Comparison of ENCODE assay signal across 11 cellular contexts in genomic region chr2:234290196-234290595, GRCh38.
DNase-seq lines count a peak whose midpoint lies in the region; ATAC-seq and TF ChIP-seq lines count a peak whose summit lies in the region.
"Had no signal": no experiment of that assay in that cellular context is flagged by ENCODE, and none has a peak within 500 bp of the region (broad histone marks: within the 10 kb centered on the region; RNA-seq: fewer than 3 reads in every experiment).

No MANE protein-coding gene starts in this region.

- TF ChIP-seq CTCF in AG04450 (IDR thresholded peaks at IDR 0.05; ENCODE audit: low read depth, low read length) (no peak), BE2C (IDR thresholded peaks at IDR 0.05; ENCODE audit: low read depth, low read length) (no peak), uterus (IDR thresholded peaks at IDR 0.05) (no peak)

- peak overlapping the region; percentile 78 for H3K4me3 Mint-ChIP-seq in activated T-helper 17 cell treated with anti-CD3 and anti-CD28 coated beads, Interleukin-2, amount 50 U/mL, for 72 hours
- H3K4me3 Mint-ChIP-seq: nephron had no signal

- H3K9me3 Mint-ChIP-seq in activated T-helper 17 cell treated with anti-CD3 and anti-CD28 coated beads, Interleukin-2, amount 50 U/mL, for 72 hours = no peaks in the 10 kb centered on the region
- H3K9me3 Mint-ChIP-seq: nephron had no signal

- peak; percentile 18 for ATAC-seq in HG03097 (IDR thresholded peaks at IDR 0.05; ENCODE audit: low FRiP score, unreplicated experiment)
- no peak for ATAC-seq in activated T-helper 17 cell treated with anti-CD3 and anti-CD28 coated beads, Interleukin-2, amount 50 U/mL, for 72 hours (replicated peaks)

- H3K27me3 Mint-ChIP-seq in activated T-helper 17 cell treated with anti-CD3 and anti-CD28 coated beads, Interleukin-2, amount 50 U/mL, for 72 hours = no peaks in the 10 kb centered on the region

- H3K4me3 ChIP-seq in AG04450 (ENCODE audit: low read depth, low read length) (no peak overlapping the region), mucosa of rectum (ENCODE audit: low read length in 2 of 2) (no peak overlapping the region), BE2C (ENCODE audit: low read depth, low read length) (no peak overlapping the region), uterus (no peak overlapping the region)

- no peaks in the 10 kb centered on the region for H3K27me3 ChIP-seq in AG04450 (ENCODE audit: control insufficient read depth, insufficient read depth, low read length)
- H3K27me3 ChIP-seq in mucosa of rectum (ENCODE audit: control insufficient read depth in 2 of 2, insufficient read depth in 2 of 2, low read length in 2 of 2) = no peaks in the 10 kb centered on the region
- no peaks in the 10 kb centered on the region for H3K27me3 ChIP-seq in BE2C
- H3K27me3 ChIP-seq in uterus = no peaks in the 10 kb centered on the region

- H3K27ac ChIP-seq in AG04450 (ENCODE audit: low read depth, low read length) (peak overlapping the region; percentile 22), mucosa of rectum (ENCODE audit: low read depth in 2 of 2, low read length in 2 of 2) (peak overlapping the region; percentile 70 to 81), uterus (no peak overlapping the region)

- POLR2A ChIA-PET in AG04450 (lab: Yijun Ruan, JAX) = interaction anchor here (0.5 to 1.3 kb wide), 7 partner anchors 38 to 212 kb away, joined by 3 read pairs; partner anchors contain the start of gene ARL4C

- H3K9me3 ChIP-seq in AG04450 (ENCODE audit: control insufficient read depth, insufficient read depth, low read length) (no peaks in the 10 kb centered on the region), mucosa of rectum (ENCODE audit: control insufficient read depth in 2 of 2, low read length in 2 of 2) (no peaks in the 10 kb centered on the region), BE2C (no peaks in the 10 kb centered on the region), uterus (no peaks in the 10 kb centered on the region)

- CTCF ChIA-PET in AG04450 (lab: Charles Lee) = interaction anchor here (1.2 to 3.0 kb wide), 5 partner anchors 31 to 255 kb away, joined by 3 to 18 read pairs (median 6); no protein-coding TSS in a partner anchor

- peak overlapping the region; percentile 96 for H3K27ac Mint-ChIP-seq in activated T-helper 17 cell treated with anti-CD3 and anti-CD28 coated beads, Interleukin-2, amount 50 U/mL, for 72 hours

- peaks cover 45% of the 10 kb centered on the region for H3K4me1 Mint-ChIP-seq in activated T-helper 17 cell treated with anti-CD3 and anti-CD28 coated beads, Interleukin-2, amount 50 U/mL, for 72 hours

- H3K36me3 ChIP-seq in mucosa of rectum (ENCODE audit: control insufficient read depth in 2 of 2, insufficient read depth in 2 of 2, low read length in 2 of 2) (no peaks in the 10 kb centered on the region), BE2C (no peaks in the 10 kb centered on the region), uterus (no peaks in the 10 kb centered on the region)

- no peaks in the 10 kb centered on the region for H3K36me3 Mint-ChIP-seq in activated T-helper 17 cell treated with anti-CD3 and anti-CD28 coated beads, Interleukin-2, amount 50 U/mL, for 72 hours (ENCODE audit: low read depth)

- no peak for DNase-seq in AG04450 (ENCODE audit: low read depth, low spot score)
- DNase-seq in BE2C = no peak
- no peak for DNase-seq in NCI-H1092 treated with DMSO at 0.1 percent for 48 hours (lab: John Stamatoyannopoulos, UW)
- no peak for DNase-seq in uterus
- DNase-seq in cerebellum (ENCODE audit: low spot score) = no peak
- DNase-seq: Karpas-422, SHP77 treated with DMSO at 0.1 percent for 48 hours had no signal

- H3K4me1 ChIP-seq in mucosa of rectum (ENCODE audit: control insufficient read depth in 2 of 2, insufficient read depth in 2 of 2, low read length in 2 of 2) = peaks cover 33 to 37% of the 10 kb centered on the region in 2 donors
- peaks cover 2% of the 10 kb centered on the region; the same call in 1 of the 2 replicates for H3K4me1 ChIP-seq in BE2C
- no peaks in the 10 kb centered on the region for H3K4me1 ChIP-seq in uterus

- H3K9ac ChIP-seq in mucosa of rectum (ENCODE audit: low read depth in 1 of 2, low read length in 2 of 2) = peak overlapping the region in 1 of 2 donors; percentile 44

- intact Hi-C loops in uterus (cut with DNase I; ENCODE audit: low total_unique reads) = no loop called here

- TF ChIP-seq POLR2A in uterus (IDR thresholded peaks at IDR 0.05) = no peak

Comparison
In these comparisons a context has a peak if more than half of its experiments do, and no peak if none do; other contexts are left out.
1. H3K27ac ChIP-seq: peak in AG04450 (single experiment) and mucosa of rectum (2 of 2); none in uterus (0 of 2).